Comparison of ENCODE assay signal across 9 cellular contexts in genomic region chr1:156910309-156910782, GRCh38. TPM values are rescaled to one million over a fixed set of nuclear protein-coding genes. Genes with fewer than 3 reads are reported as not detected.
DNase-seq lines count a peak whose midpoint lies in the region; ATAC-seq and TF ChIP-seq lines count a peak whose summit lies in the region.
"Had no signal": no experiment of that assay in that cellular context is flagged by ENCODE, and none has a peak within 500 bp of the region (broad histone marks: within the 10 kb centered on the region; RNA-seq: fewer than 3 reads in every experiment).

No MANE protein-coding gene starts in this region.

- H3K4me3 ChIP-seq in DND-41 (ENCODE audit: low read depth in 1 of 2, low read length in 2 of 2) (no peak overlapping the region), KMS-11 (IDR thresholded peaks at IDR 0.05; ENCODE audit: insufficient read depth, low read depth, low read length) (no peak overlapping the region), epithelial cell of proximal tubule (ENCODE audit: low read depth, low read length) (no peak overlapping the region), prostate gland (no peak overlapping the region)

- no peak overlapping the region for H3K4me3 Mint-ChIP-seq in activated CD4-positive, alpha-beta memory T cell treated with anti-CD3 and anti-CD28 coated beads for 36 hours

- peaks cover 18% of the 10 kb centered on the region for H3K27me3 Mint-ChIP-seq in activated CD4-positive, alpha-beta memory T cell treated with anti-CD3 and anti-CD28 coated beads for 36 hours

- 37% methylated on average over 14 of the region's 18 CpGs for WGBS in prostate gland

- no peak overlapping the region for H3K27ac Mint-ChIP-seq in activated CD4-positive, alpha-beta memory T cell treated with anti-CD3 and anti-CD28 coated beads for 36 hours

- H3K27ac ChIP-seq in DND-41 (ENCODE audit: low read length) (no peak overlapping the region), KMS-11 (no peak overlapping the region), prostate gland (no peak overlapping the region)

- TF ChIP-seq CTCF in DND-41 (IDR thresholded peaks at IDR 0.05; ENCODE audit: borderline replicate concordance, extremely low read depth, low read length, poor library complexity, severe bottlenecking) (peak; percentile 83), KMS-11 (conservative IDR thresholded peaks at IDR 0.05; ENCODE audit: low read depth, low read length) (peak; percentile 100), epithelial cell of proximal tubule (conservative IDR thresholded peaks at IDR 0.05; ENCODE audit: low read depth, low read length) (peak; percentile 74), prostate gland (IDR thresholded peaks at IDR 0.05) (peak; percentile 41 to 75 (median 44))

- H3K9me3 Mint-ChIP-seq in activated CD4-positive, alpha-beta memory T cell treated with anti-CD3 and anti-CD28 coated beads for 36 hours = no peaks in the 10 kb centered on the region

- in situ Hi-C loops in G401 (cut with HindIII; ENCODE audit: low sequenced_read_pairs) = no loop called here

- CTCF ChIA-PET in activated CD4-positive, alpha-beta memory T cell treated with anti-CD3 and anti-CD28 coated beads for 36 hours (lab: Charles Lee) = interaction anchor here (0.6 to 4.2 kb wide), 17 partner anchors 9 to 262 kb away, joined by 3 to 19 read pairs (median 4); partner anchors contain the start of genes INSRR and NTRK1

- H3K36me3 Mint-ChIP-seq in activated CD4-positive, alpha-beta memory T cell treated with anti-CD3 and anti-CD28 coated beads for 36 hours = no peaks in the 10 kb centered on the region

- no peak overlapping the region for H3K9ac ChIP-seq in DND-41 (ENCODE audit: low read depth, low read length)
- no peak overlapping the region for H3K9ac ChIP-seq in KMS-11

- POLR2A ChIA-PET in activated CD4-positive, alpha-beta memory T cell treated with anti-CD3 and anti-CD28 coated beads for 36 hours (lab: Charles Lee) = no interaction called here

- H3K36me3 ChIP-seq in DND-41 (ENCODE audit: insufficient read depth, low read length) (no peaks in the 10 kb centered on the region), KMS-11 (ENCODE audit: insufficient read depth) (no peaks in the 10 kb centered on the region), prostate gland (no peaks in the 10 kb centered on the region)

- H3K79me2 ChIP-seq in DND-41 (ENCODE audit: insufficient read depth, low read length) = no peaks in the 10 kb centered on the region
- no peaks in the 10 kb centered on the region for H3K79me2 ChIP-seq in KMS-11 (ENCODE audit: insufficient read depth, low read depth)

- intact Hi-C loops in activated CD4-positive, alpha-beta memory T cell treated with anti-CD3 and anti-CD28 coated beads for 36 hours (cut with micrococcal nuclease) = loop anchor here (2.0 kb wide), 1 partner anchor 50 kb away; no protein-coding TSS in a partner anchor
- intact Hi-C loops in prostate gland (cut with DNase I) = no loop called here

- H2AFZ ChIP-seq in DND-41 (ENCODE audit: low read depth, low read length) (no peak overlapping the region), KMS-11 (ENCODE audit: low read depth) (no peak overlapping the region)

- H3K27me3 ChIP-seq in DND-41 (ENCODE audit: insufficient read depth, low read length, poor library complexity) = no peaks in the 10 kb centered on the region
- H3K27me3 ChIP-seq in KMS-11 (ENCODE audit: insufficient read depth, low read depth) = peaks cover 89% of the 10 kb centered on the region
- no peaks in the 10 kb centered on the region for H3K27me3 ChIP-seq in prostate gland (replicated peaks; ENCODE audit: insufficient read depth)

- no peak overlapping the region for H3K4me2 ChIP-seq in DND-41 (ENCODE audit: insufficient read depth, low read length)
- H3K4me2 ChIP-seq in KMS-11 = no peak overlapping the region

- ATAC-seq in DND-41 (ENCODE audit: insufficient read depth, low read depth) (peak; percentile 81), HG03039 (IDR thresholded peaks at IDR 0.05; ENCODE audit: unreplicated experiment) (no peak), HG02623 (IDR thresholded peaks at IDR 0.05; ENCODE audit: unreplicated experiment) (no peak)

- H3K4me1 ChIP-seq in DND-41 (ENCODE audit: insufficient read depth, low read length) (peaks cover 3% of the 10 kb centered on the region; the same call in 1 of the 2 replicates), KMS-11 (ENCODE audit: low read depth, poor library complexity, severe bottlenecking) (no peaks in the 10 kb centered on the region), prostate gland (replicated peaks) (no peaks in the 10 kb centered on the region)

- DNase-seq in DND-41 (peak; percentile 66), epithelial cell of proximal tubule (ENCODE audit: low read depth) (no peak), prostate gland (ENCODE audit: low spot score) (peak; percentile 20), G401 (ENCODE audit: low spot score) (no peak)
- peak; percentile 70 for DNase-seq in activated CD4-positive, alpha-beta memory T cell treated with anti-CD3 and anti-CD28 coated beads for 36 hours

- H3K4me1 Mint-ChIP-seq in activated CD4-positive, alpha-beta memory T cell treated with anti-CD3 and anti-CD28 coated beads for 36 hours (ENCODE audit: low read depth) = peaks cover 2% of the 10 kb centered on the region

- peaks cover 13% of the 10 kb centered on the region for H4K20me1 ChIP-seq in DND-41 (ENCODE audit: insufficient read depth, low read length)
- H4K20me1 ChIP-seq in KMS-11 (ENCODE audit: insufficient read depth) = no peaks in the 10 kb centered on the region

- H3K9me3 ChIP-seq in DND-41 (ENCODE audit: insufficient read depth, low read length, severe bottlenecking) (no peaks in the 10 kb centered on the region), prostate gland (no peaks in the 10 kb centered on the region)

- no peak for TF ChIP-seq POLR2A in prostate gland (IDR thresholded peaks at IDR 0.05)

RNA-seq across cellular contexts. Expression of gene LRRC71, which starts 10.1 kb away (rescaled TPM):
- not detected for total RNA-seq in activated CD4-positive, alpha-beta memory T cell treated with anti-CD3 and anti-CD28 coated beads for 36 hours
- total RNA-seq in epithelial cell of proximal tubule (not detected in 2 replicates), prostate gland (1 to 10 TPM in 1 of 2 donors, not detected in 1; 3.7 TPM)
- total RNA-seq in G401 (2014; rRNA removed; shearing (Covaris generic)) = not detected in 2 replicates
- total RNA-seq: T-helper 2 cell treated with Interferon-gamma antibody and Interleukin-4, amounts not matched to agents 100 ng/mL and 5 ng/mL, for 36 hours had no signal

RNA-seq across cellular contexts. Expression of gene PEAR1, which starts 16.8 kb away (rescaled TPM):
- total RNA-seq in activated CD4-positive, alpha-beta memory T cell treated with anti-CD3 and anti-CD28 coated beads for 36 hours = not detected
- total RNA-seq in epithelial cell of proximal tubule (19.0 and 20.8 TPM in 2 replicates), prostate gland (10 to 100 TPM in 1 of 2 donors, 1 to 10 TPM in 1; 3.6 to 20.0 TPM)
- 6.6 and 7.1 TPM in 2 replicates for total RNA-seq in G401 (2014; rRNA removed; shearing (Covaris generic))

RNA-seq across cellular contexts. Expression of gene NTRK1, which starts 49.7 kb away (rescaled TPM):
- total RNA-seq in activated CD4-positive, alpha-beta memory T cell treated with anti-CD3 and anti-CD28 coated beads for 36 hours = 1 to 10 TPM; 6.4 to 6.7 TPM
- total RNA-seq in epithelial cell of proximal tubule = not detected in 2 replicates
- 10 to 100 TPM in 1 of 2 donors, under 1 TPM in 1; 0.59 to 31.4 TPM for total RNA-seq in prostate gland
- total RNA-seq in G401 (2014; rRNA removed; shearing (Covaris generic)) = 0.81 and 1.2 TPM in 2 replicates

RNA-seq across cellular contexts. Expression of gene INSRR, which starts 51.4 kb away (rescaled TPM):
- total RNA-seq in activated CD4-positive, alpha-beta memory T cell treated with anti-CD3 and anti-CD28 coated beads for 36 hours = under 1 TPM; 0.05 to 0.14 TPM
- not detected in 2 replicates for total RNA-seq in epithelial cell of proximal tubule
- 1 to 10 TPM in 1 of 2 donors, under 1 TPM in 1; 0.18 to 3.0 TPM for total RNA-seq in prostate gland
- total RNA-seq in G401 (2014; rRNA removed; shearing (Covaris generic)) = not detected in 2 replicates

Comparison
In these comparisons a context has a peak if more than half of its experiments do, and no peak if none do; other contexts are left out.
1. DNase-seq: peak in DND-41 (single experiment), activated CD4-positive, alpha-beta memory T cell treated with anti-CD3 and anti-CD28 coated beads for 36 hours (single experiment) and prostate gland (single experiment); none in epithelial cell of proximal tubule (single experiment) and G401 (single experiment).
2. CTCF ChIP-seq: peak in every context shown above with its lines; median percentile 100 in KMS-11; 83 in DND-41; 74 in epithelial cell of proximal tubule; 44 in prostate gland.